ENCODE assay signal across 13 cellular contexts in the genomic region with DNA sequence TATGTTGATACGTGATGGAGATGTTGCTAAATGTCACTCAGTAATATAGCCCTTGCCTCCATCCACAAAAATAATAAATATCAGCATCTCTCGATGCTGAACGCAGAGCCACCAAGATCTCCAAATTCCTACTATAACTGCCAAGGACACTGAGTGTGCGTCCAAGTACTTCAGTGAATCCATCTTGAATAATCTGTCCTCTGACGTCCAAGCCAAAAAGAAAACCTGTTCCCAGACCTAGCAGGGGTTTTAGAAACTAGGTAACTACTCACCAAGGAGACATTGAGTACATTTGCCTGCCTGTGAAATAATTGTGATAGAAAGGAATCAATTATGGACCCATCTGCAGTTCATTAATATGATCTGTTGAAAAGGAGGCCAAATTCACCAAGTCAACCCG.
"Had no signal": no experiment of that assay in that cellular context is flagged by ENCODE, and none has a peak within 500 bp of the region (broad histone marks: within the 10 kb centered on the region; RNA-seq: fewer than 3 reads in every experiment).

No MANE protein-coding gene starts in this region.

- DNase-seq: activated naive CD4-positive, alpha-beta T cell treated with Interleukin-2 at 50 U/mL for 16 hours; aorta; immature natural killer cell; left cardiac atrium; stimulated activated CD4-positive, alpha-beta T cell treated with anti-CD3 and anti-CD28 coated beads, Interleukin-12 subunit alpha, Interleukin-12 subunit beta, amount 100 ng/mL, for 4 hours; stimulated activated CD4-positive, alpha-beta T cell treated with anti-CD3 and anti-CD28 coated beads, Interleukin-2, amount 100 ng/mL, for 24 hours; T-helper 9 cell had no signal

- H3K27me3 ChIP-seq: esophagus muscularis mucosa, pancreas, tibial nerve had no signal

- H3K9me3 ChIP-seq: esophagus muscularis mucosa, pancreas, tibial nerve had no signal

- H3K36me3 ChIP-seq: esophagus muscularis mucosa, pancreas, tibial nerve had no signal

- H3K4me1 ChIP-seq: esophagus muscularis mucosa had no signal

- H3K4me3 ChIP-seq: esophagus muscularis mucosa, lung, pancreas, tibial nerve had no signal

- ATAC-seq: activated CD4-positive, CD25-positive, alpha-beta regulatory T cell treated with anti-CD3 and anti-CD28 coated beads, Interleukin-2, amount 50 U/mL, for 24 hours; activated T-helper 17 cell treated with anti-CD3 and anti-CD28 coated beads, Interleukin-2, amount 50 U/mL, for 72 hours had no signal

- H3K27ac ChIP-seq: esophagus muscularis mucosa, pancreas, tibial nerve had no signal
